In the genomic region with DNA sequence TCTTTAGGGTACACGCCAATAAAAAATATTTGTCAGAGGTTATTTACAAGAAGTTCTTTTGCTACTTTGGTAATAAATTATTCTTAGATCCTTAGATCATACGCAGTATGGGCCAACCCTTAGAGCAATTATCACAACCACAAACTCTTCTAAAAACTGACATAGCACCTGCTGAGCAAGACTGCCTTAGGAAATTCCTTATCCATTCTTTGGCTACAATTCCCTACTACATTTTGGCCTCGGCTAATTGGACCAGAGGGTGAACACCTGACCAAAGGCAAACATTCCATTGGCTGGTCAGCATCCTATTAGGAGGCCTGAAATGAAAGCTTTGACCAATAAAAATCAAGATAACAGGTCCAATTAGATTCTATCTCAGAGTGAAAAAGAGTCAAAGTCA, we compare ENCODE assay signal across 27 cellular contexts.
"Had no signal": no experiment of that assay in that cellular context is flagged by ENCODE, and none has a peak within 500 bp of the region (broad histone marks: within the 10 kb centered on the region; RNA-seq: fewer than 3 reads in every experiment).

No MANE protein-coding gene starts in this region.

- H3K4me3 ChIP-seq: coronary artery, esophagus squamous epithelium, lung, mucosa of descending colon, ovary, psoas muscle, sigmoid colon, skin epidermis, suprapubic skin, thyroid gland, vagina had no signal

- ATAC-seq: effector memory CD8-positive, alpha-beta T cell; left ventricle myocardium superior; mucosa of descending colon; naive thymus-derived CD8-positive, alpha-beta T cell; right cardiac atrium; stimulated activated naive CD8-positive, alpha-beta T cell treated with anti-CD3 and anti-CD28 coated beads, Interleukin-15, amount 100 ng/mL, for 72 hours had no signal

- H3K4me1 ChIP-seq: esophagus squamous epithelium, psoas muscle, sigmoid colon, suprapubic skin, thyroid gland, vagina had no signal

- H3K36me3 ChIP-seq: esophagus squamous epithelium, ovary, sigmoid colon, suprapubic skin, thyroid gland, vagina had no signal

- H3K9me3 ChIP-seq: esophagus squamous epithelium, mucosa of descending colon, ovary, psoas muscle, sigmoid colon, suprapubic skin, thyroid gland, vagina had no signal

- H3K27ac ChIP-seq: coronary artery, esophagus squamous epithelium, ovary, psoas muscle, sigmoid colon, suprapubic skin, thyroid gland, vagina had no signal

- H3K27me3 ChIP-seq: esophagus squamous epithelium, ovary, sigmoid colon, suprapubic skin, thyroid gland, vagina had no signal

- DNase-seq: dermis blood vessel endothelial cell; effector memory CD8-positive, alpha-beta T cell; erythroblast; esophagus squamous epithelium; head of caudate nucleus; left ventricle myocardium superior; mucosa of descending colon; naive thymus-derived CD8-positive, alpha-beta T cell; occipital lobe; ovary; posterior cingulate gyrus; psoas muscle; right cardiac atrium; sigmoid colon; stimulated activated CD4-positive, alpha-beta T cell treated with anti-CD3 and anti-CD28 coated beads, Interleukin-15, amount 100 ng/mL, for 24 hours; stimulated activated CD4-positive, alpha-beta T cell treated with anti-CD3 and anti-CD28 coated beads, Interleukin-2, amount 100 ng/mL, for 48 hours; stimulated activated naive CD4-positive, alpha-beta T cell; stimulated activated naive CD8-positive, alpha-beta T cell treated with anti-CD3 and anti-CD28 coated beads, Interleukin-15, amount 100 ng/mL, for 72 hours; thyroid gland; trophoblast cell had no signal

- FAIRE-seq: frontal cortex, keratinocyte had no signal
